2 cellular contexts compared by ENCODE assay signal in the genomic region with DNA sequence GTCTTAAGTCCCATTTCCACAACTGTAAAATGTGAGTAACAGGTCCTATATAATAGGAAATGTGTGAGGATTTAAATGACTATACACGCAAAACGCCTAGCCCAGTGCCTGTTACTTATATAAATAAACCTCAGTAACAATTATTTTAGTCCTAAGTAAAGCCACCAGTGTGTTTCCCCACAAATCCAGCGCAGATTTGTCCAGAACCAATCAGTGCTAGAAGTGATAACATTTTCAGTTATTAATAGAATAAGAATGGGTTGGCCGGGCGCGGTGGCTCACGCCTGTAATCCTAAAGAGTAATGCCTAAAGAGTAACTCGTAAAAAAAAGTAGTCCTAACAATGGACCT.
TF ChIP-seq lines count a peak whose summit lies in the region.

No MANE protein-coding gene starts in this region.

TF ChIP-seq in SK-N-SH, 30 proteins besides CTCF, POLR2A, EP300 and RAD21 (continued from another document):
- TF ChIP-seq, protein P1, sequence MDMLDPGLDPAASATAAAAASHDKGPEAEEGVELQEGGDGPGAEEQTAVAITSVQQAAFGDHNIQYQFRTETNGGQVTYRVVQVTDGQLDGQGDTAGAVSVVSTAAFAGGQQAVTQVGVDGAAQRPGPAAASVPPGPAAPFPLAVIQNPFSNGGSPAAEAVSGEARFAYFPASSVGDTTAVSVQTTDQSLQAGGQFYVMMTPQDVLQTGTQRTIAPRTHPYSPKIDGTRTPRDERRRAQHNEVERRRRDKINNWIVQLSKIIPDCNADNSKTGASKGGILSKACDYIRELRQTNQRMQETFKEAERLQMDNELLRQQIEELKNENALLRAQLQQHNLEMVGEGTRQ (IDR thresholded peaks at IDR 0.05; ENCODE audit: borderline replicate concordance, low read depth, low read length): no peak
- TF ChIP-seq EZH2phosphoT487 (IDR thresholded peaks at IDR 0.05; ENCODE audit: borderline replicate concordance, low read depth) (no peak), MXI1 (IDR thresholded peaks at IDR 0.05; ENCODE audit: low read depth, low read length) (no peak), TCF12 (IDR thresholded peaks at IDR 0.05) (no peak)
- TF ChIP-seq, protein P2, sequence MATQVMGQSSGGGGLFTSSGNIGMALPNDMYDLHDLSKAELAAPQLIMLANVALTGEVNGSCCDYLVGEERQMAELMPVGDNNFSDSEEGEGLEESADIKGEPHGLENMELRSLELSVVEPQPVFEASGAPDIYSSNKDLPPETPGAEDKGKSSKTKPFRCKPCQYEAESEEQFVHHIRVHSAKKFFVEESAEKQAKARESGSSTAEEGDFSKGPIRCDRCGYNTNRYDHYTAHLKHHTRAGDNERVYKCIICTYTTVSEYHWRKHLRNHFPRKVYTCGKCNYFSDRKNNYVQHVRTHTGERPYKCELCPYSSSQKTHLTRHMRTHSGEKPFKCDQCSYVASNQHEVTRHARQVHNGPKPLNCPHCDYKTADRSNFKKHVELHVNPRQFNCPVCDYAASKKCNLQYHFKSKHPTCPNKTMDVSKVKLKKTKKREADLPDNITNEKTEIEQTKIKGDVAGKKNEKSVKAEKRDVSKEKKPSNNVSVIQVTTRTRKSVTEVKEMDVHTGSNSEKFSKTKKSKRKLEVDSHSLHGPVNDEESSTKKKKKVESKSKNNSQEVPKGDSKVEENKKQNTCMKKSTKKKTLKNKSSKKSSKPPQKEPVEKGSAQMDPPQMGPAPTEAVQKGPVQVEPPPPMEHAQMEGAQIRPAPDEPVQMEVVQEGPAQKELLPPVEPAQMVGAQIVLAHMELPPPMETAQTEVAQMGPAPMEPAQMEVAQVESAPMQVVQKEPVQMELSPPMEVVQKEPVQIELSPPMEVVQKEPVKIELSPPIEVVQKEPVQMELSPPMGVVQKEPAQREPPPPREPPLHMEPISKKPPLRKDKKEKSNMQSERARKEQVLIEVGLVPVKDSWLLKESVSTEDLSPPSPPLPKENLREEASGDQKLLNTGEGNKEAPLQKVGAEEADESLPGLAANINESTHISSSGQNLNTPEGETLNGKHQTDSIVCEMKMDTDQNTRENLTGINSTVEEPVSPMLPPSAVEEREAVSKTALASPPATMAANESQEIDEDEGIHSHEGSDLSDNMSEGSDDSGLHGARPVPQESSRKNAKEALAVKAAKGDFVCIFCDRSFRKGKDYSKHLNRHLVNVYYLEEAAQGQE (IDR thresholded peaks at IDR 0.05; ENCODE audit: low read depth, low read length): no peak

TF ChIP-seq in SK-N-SH treated with all-trans-retinoic acid at 6 μM for 48 hours, 23 proteins besides CTCF, POLR2A, EP300 and RAD21 (continued from another document):
- TF ChIP-seq, protein P3, sequence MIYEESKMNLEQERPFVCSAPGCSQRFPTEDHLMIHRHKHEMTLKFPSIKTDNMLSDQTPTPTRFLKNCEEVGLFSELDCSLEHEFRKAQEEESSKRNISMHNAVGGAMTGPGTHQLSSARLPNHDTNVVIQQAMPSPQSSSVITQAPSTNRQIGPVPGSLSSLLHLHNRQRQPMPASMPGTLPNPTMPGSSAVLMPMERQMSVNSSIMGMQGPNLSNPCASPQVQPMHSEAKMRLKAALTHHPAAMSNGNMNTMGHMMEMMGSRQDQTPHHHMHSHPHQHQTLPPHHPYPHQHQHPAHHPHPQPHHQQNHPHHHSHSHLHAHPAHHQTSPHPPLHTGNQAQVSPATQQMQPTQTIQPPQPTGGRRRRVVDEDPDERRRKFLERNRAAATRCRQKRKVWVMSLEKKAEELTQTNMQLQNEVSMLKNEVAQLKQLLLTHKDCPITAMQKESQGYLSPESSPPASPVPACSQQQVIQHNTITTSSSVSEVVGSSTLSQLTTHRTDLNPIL (CRISPR knock-in tag; IDR thresholded peaks at IDR 0.05; ENCODE audit: low read depth): no peak
- no peak for TF ChIP-seq PPARA (CRISPR knock-in tag; IDR thresholded peaks at IDR 0.05; ENCODE audit: borderline replicate concordance)
- TF ChIP-seq ZNF565 (CRISPR knock-in tag; conservative IDR thresholded peaks at IDR 0.05; ENCODE audit: low read depth): no peak
- no peak for TF ChIP-seq TOX (CRISPR knock-in tag; IDR thresholded peaks at IDR 0.05; ENCODE audit: borderline replicate concordance)
- TF ChIP-seq, protein P4, sequence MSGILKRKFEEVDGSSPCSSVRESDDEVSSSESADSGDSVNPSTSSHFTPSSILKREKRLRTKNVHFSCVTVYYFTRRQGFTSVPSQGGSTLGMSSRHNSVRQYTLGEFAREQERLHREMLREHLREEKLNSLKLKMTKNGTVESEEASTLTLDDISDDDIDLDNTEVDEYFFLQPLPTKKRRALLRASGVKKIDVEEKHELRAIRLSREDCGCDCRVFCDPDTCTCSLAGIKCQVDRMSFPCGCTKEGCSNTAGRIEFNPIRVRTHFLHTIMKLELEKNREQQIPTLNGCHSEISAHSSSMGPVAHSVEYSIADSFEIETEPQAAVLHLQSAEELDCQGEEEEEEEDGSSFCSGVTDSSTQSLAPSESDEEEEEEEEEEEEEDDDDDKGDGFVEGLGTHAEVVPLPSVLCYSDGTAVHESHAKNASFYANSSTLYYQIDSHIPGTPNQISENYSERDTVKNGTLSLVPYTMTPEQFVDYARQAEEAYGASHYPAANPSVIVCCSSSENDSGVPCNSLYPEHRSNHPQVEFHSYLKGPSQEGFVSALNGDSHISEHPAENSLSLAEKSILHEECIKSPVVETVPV (CRISPR knock-in tag; IDR thresholded peaks at IDR 0.05): no peak
- no peak for TF ChIP-seq ESRRG (CRISPR knock-in tag; IDR thresholded peaks at IDR 0.05)
- TF ChIP-seq, protein P5, sequence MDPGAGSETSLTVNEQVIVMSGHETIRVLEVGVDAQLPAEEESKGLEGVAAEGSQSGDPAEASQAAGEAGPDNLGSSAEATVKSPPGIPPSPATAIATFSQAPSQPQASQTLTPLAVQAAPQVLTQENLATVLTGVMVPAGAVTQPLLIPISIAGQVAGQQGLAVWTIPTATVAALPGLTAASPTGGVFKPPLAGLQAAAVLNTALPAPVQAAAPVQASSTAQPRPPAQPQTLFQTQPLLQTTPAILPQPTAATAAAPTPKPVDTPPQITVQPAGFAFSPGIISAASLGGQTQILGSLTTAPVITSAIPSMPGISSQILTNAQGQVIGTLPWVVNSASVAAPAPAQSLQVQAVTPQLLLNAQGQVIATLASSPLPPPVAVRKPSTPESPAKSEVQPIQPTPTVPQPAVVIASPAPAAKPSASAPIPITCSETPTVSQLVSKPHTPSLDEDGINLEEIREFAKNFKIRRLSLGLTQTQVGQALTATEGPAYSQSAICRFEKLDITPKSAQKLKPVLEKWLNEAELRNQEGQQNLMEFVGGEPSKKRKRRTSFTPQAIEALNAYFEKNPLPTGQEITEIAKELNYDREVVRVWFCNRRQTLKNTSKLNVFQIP (CRISPR knock-in tag; IDR thresholded peaks at IDR 0.05; ENCODE audit: borderline replicate concordance, low read depth): no peak
- no peak for TF ChIP-seq OSR1 (CRISPR knock-in tag; IDR thresholded peaks at IDR 0.05)
- no peak for TF ChIP-seq ARNTL (CRISPR knock-in tag; IDR thresholded peaks at IDR 0.05; ENCODE audit: borderline replicate concordance, low read depth)
- no peak for TF ChIP-seq ZNF70 (CRISPR knock-in tag; IDR thresholded peaks at IDR 0.05)
